ENCODE assay signal across 8 cellular contexts in genomic region chr1:226827458-226827857, GRCh38. TPM values are rescaled to one million over a fixed set of nuclear protein-coding genes. Genes with fewer than 3 reads are reported as not detected.
DNase-seq lines count a peak whose midpoint lies in the region; ATAC-seq and TF ChIP-seq lines count a peak whose summit lies in the region.

No MANE protein-coding gene starts in this region.

- H3K27ac ChIP-seq in DOHH2 (ENCODE audit: low read depth, low read length), result peak overlapping the region; percentile 44
- peak overlapping the region; percentile 64 for H3K27ac ChIP-seq in SJSA1

- peaks cover 7 to 10% of the 10 kb centered on the region in 2 donors for H3K27me3 Mint-ChIP-seq in effector memory CD8-positive, alpha-beta T cell

- DNase-seq in SJSA1 (ENCODE audit: low read depth in 1 of 2, low spot score in 2 of 2) (no peak), omental fat pad (ENCODE audit: low spot score) (no peak), BE2C (no peak), NCI-H146 treated with DMSO at 0.1 percent for 48 hours (lab: John Stamatoyannopoulos, UW; ENCODE audit: unreplicated experiment) (no peak), DMS53 (lab: John Stamatoyannopoulos, UW) (no peak)
- no peak for DNase-seq in effector memory CD8-positive, alpha-beta T cell

- peak overlapping the region; percentile 64 for H3K4me3 ChIP-seq in DOHH2 (ENCODE audit: low read length)
- H3K4me3 ChIP-seq in SJSA1, result no peak overlapping the region
- H3K4me3 ChIP-seq in BE2C (ENCODE audit: low read depth, low read length), result no peak overlapping the region

- peaks cover 6% of the 10 kb centered on the region; the same call in 1 of the 2 replicates for H3K27me3 ChIP-seq in DOHH2 (ENCODE audit: control insufficient read depth, low read length)
- H3K27me3 ChIP-seq in SJSA1 (replicated peaks), result no peaks in the 10 kb centered on the region
- H3K27me3 ChIP-seq in BE2C, result no peaks in the 10 kb centered on the region

- H3K4me3 Mint-ChIP-seq in effector memory CD8-positive, alpha-beta T cell, result peak overlapping the region; percentile 53 to 71

- peaks cover 47% of the 10 kb centered on the region for H3K4me1 ChIP-seq in DOHH2 (ENCODE audit: control insufficient read depth, low read length)
- peaks cover 7% of the 10 kb centered on the region for H3K4me1 ChIP-seq in SJSA1 (replicated peaks)
- H3K4me1 ChIP-seq in BE2C, result no peaks in the 10 kb centered on the region

- H3K79me2 ChIP-seq in DOHH2 (ENCODE audit: control insufficient read depth, low read length), result no peaks in the 10 kb centered on the region

- H3K36me3 ChIP-seq in DOHH2 (ENCODE audit: control insufficient read depth, low read length) (no peaks in the 10 kb centered on the region), SJSA1 (no peaks in the 10 kb centered on the region), BE2C (no peaks in the 10 kb centered on the region)

- H3K9me2 ChIP-seq in DOHH2 (replicated peaks; ENCODE audit: control insufficient read depth, low read length), result no peaks in the 10 kb centered on the region

- no peaks in the 10 kb centered on the region for H3K9me3 Mint-ChIP-seq in effector memory CD8-positive, alpha-beta T cell

- H3K9me3 ChIP-seq in DOHH2 (ENCODE audit: control insufficient read depth, insufficient read depth, low read length) (peaks cover 1% of the 10 kb centered on the region; the same call in 1 of the 2 replicates), SJSA1 (replicated peaks) (no peaks in the 10 kb centered on the region), BE2C (no peaks in the 10 kb centered on the region)

- peaks cover 4% of the 10 kb centered on the region for H3K36me3 Mint-ChIP-seq in effector memory CD8-positive, alpha-beta T cell (ENCODE audit: insufficient read depth)

- H3K4me2 ChIP-seq in DOHH2 (ENCODE audit: low read length), result peak overlapping the region; percentile 94

- H3K4me1 Mint-ChIP-seq in effector memory CD8-positive, alpha-beta T cell (ENCODE audit: low read depth in 2 of 2), result peaks cover 8 to 15% of the 10 kb centered on the region in 2 donors

- no peaks in the 10 kb centered on the region for H4K20me1 ChIP-seq in DOHH2 (ENCODE audit: control insufficient read depth, insufficient read depth, low read depth, low read length)

- peak overlapping the region; percentile 90 to 94 for H3K27ac Mint-ChIP-seq in effector memory CD8-positive, alpha-beta T cell

- no peak for TF ChIP-seq CTCF in DOHH2 (IDR thresholded peaks at IDR 0.05; ENCODE audit: low read depth, low read length, poor library complexity, severe bottlenecking)
- TF ChIP-seq CTCF in omental fat pad (IDR thresholded peaks at IDR 0.05), result no peak
- TF ChIP-seq CTCF in BE2C (IDR thresholded peaks at IDR 0.05; ENCODE audit: low read depth, low read length), result no peak

- no peak for ATAC-seq in effector memory CD8-positive, alpha-beta T cell (replicated peaks)
- ATAC-seq in omental fat pad (ENCODE audit: low FRiP score) (peak; percentile 85), GM19397 (IDR thresholded peaks at IDR 0.05; ENCODE audit: unreplicated experiment) (no peak)

- no peaks in the 10 kb centered on the region for H3F3A ChIP-seq in DOHH2 (ENCODE audit: control insufficient read depth, insufficient read depth)

RNA-seq across cellular contexts. Expression of gene PSEN2, which starts 43.0 kb away (rescaled TPM):
- total RNA-seq in SJSA1 (2014; rRNA removed; shearing (Covaris generic)), result 13.2 and 38.2 TPM in 2 replicates
- 10 to 100 TPM; 25.5 to 34.3 (median 30.2) TPM for total RNA-seq in omental fat pad
- 9.3 TPM for polyA plus RNA-seq in BE2C (2012; ENCODE audit: insufficient read depth, insufficient read length, low read depth)
